24 cellular contexts compared by ENCODE assay signal in the genomic region with DNA sequence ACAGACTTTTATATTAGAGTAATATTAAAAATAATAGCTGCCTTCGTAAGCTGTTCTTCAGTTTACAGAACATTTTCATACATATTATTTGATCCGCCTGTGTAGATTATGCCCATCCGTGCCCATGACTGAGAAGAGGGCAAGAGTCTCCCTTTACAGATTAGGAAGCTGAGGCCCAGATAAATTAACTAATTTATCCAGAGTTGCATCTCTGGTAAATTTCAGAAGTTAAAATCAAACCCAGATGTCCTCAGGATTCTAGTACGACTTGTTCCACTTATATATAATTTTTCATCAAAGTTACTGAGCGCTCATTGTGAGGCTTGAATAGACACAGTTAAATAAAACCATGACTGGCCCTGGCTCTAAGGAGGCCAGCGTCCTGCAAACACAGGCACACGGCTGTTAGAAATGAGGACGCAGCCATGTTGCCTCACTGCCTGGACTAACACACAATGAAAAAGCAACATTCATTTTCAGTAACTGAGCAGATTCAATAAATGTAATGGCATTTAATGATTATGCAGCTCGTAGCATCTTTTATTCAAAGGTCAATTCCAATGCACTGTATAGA.
DNase-seq lines count a peak whose midpoint lies in the region; ATAC-seq, FAIRE-seq and TF ChIP-seq lines count a peak whose summit lies in the region.
"Had no signal": no experiment of that assay in that cellular context is flagged by ENCODE, and none has a peak within 500 bp of the region (broad histone marks: within the 10 kb centered on the region; RNA-seq: fewer than 3 reads in every experiment).

No MANE protein-coding gene starts in this region.

- no peak overlapping the region for H3K4me3 ChIP-seq in BE2C (ENCODE audit: low read depth, low read length)
- H3K4me3 ChIP-seq in SK-N-SH (ENCODE audit: low read depth in 2 of 2, low read length in 1 of 2): no peak overlapping the region
- no peak overlapping the region for H3K4me3 ChIP-seq in esophagus muscularis mucosa
- H3K4me3 ChIP-seq: BLaER1 treated with 17β-estradiol and CSF1 and Interleukin-3, amounts not matched to agents 10 nM and 100 nM; GM12878 had no signal

- FAIRE-seq in HTR-8/SVneo (lab: Jason Lieb, UNC): peak; percentile 23
- FAIRE-seq: A204.1, D721Med, GM12878, GM12892, GM18507 had no signal

- no peak for ATAC-seq in HG03469 (IDR thresholded peaks at IDR 0.05; ENCODE audit: unreplicated experiment)
- ATAC-seq: CD8-positive, alpha-beta T cell; GM12878 had no signal

- CTCF ChIA-PET in SK-N-SH (lab: Yijun Ruan, JAX): interaction anchor here (1.2 kb wide), 2 partner anchors 8 to 195 kb away, joined by 3 read pairs; no protein-coding TSS in a partner anchor

- TF ChIP-seq CTCF in BE2C (IDR thresholded peaks at IDR 0.05; ENCODE audit: low read depth, low read length): no peak
- no peak for TF ChIP-seq CTCF in SK-N-SH (IDR thresholded peaks at IDR 0.05)
- TF ChIP-seq CTCF in esophagus muscularis mucosa (IDR thresholded peaks at IDR 0.05): no peak

- no peak for TF ChIP-seq POLR2A in esophagus muscularis mucosa (IDR thresholded peaks at IDR 0.05; ENCODE audit: low read depth)

- H3K4me1 ChIP-seq in BE2C: peaks cover 35% of the 10 kb centered on the region
- peaks cover 0 to 24% of the 10 kb centered on the region in 2 experiments; a peak in 2 of 4 replicates for H3K4me1 ChIP-seq in SK-N-SH (ENCODE audit: control insufficient read depth in 1 of 2, insufficient read depth in 2 of 2, low read depth in 1 of 2, low read length in 1 of 2)
- H3K4me1 ChIP-seq in esophagus muscularis mucosa: no peaks in the 10 kb centered on the region
- H3K4me1 ChIP-seq: Caco-2 had no signal

- DNase-seq in BE2C: peak; percentile 29
- no peak for DNase-seq in HTR-8/SVneo (ENCODE audit: insufficient read length, low spot score)
- peak; percentile 63 for DNase-seq in SK-N-SH
- peak; percentile 29 for DNase-seq in esophagus muscularis mucosa (ENCODE audit: extremely low spot score)
- DNase-seq in UCSD-AML1 (lab: John Stamatoyannopoulos, UW; ENCODE audit: unreplicated experiment): no peak
- DNase-seq in activated CD4-positive, alpha-beta T cell treated with anti-CD3 and anti-CD28 coated beads for 1 hour: no peak
- DNase-seq: 8988T; ACHN; Caco-2; Calu3; CD4-positive, alpha-beta T cell; CD8-positive, alpha-beta T cell; DMS79; DND-41; EL; GDM1 had no signal

- H3K9me2 ChIP-seq in SK-N-SH: no peaks in the 10 kb centered on the region

- H4K20me1 ChIP-seq in SK-N-SH (ENCODE audit: insufficient read depth): no peaks in the 10 kb centered on the region
- H4K20me1 ChIP-seq: BLaER1 treated with 17β-estradiol and CSF1 and Interleukin-3, amounts not matched to agents 10 nM and 100 nM had no signal

- TF ChIP-seq EP300 in SK-N-SH (IDR thresholded peaks at IDR 0.05; ENCODE audit: borderline replicate concordance in 1 of 2, low read depth in 1 of 2, low read length in 1 of 2) (peak in 1 of 2 experiments; percentile 58; a peak in 1 of 4 replicates), esophagus muscularis mucosa (IDR thresholded peaks at IDR 0.05) (no peak)

- H3K36me3 ChIP-seq in BE2C (no peaks in the 10 kb centered on the region; the same call in 1 of the 2 replicates), SK-N-SH (replicated peaks in 1 of 2; ENCODE audit: control insufficient read depth in 1 of 2, insufficient read depth in 2 of 2, low read length in 1 of 2) (no peaks in the 10 kb centered on the region), esophagus muscularis mucosa (no peaks in the 10 kb centered on the region)

- 62% methylated on average over 9 of the region's 9 CpGs for WGBS in SK-N-SH (ENCODE audit: low lambda C conversion rate)
- 92% methylated on average over 9 of the region's 9 CpGs for WGBS in esophagus muscularis mucosa

- H3F3A ChIP-seq in SK-N-SH (replicated peaks; ENCODE audit: insufficient read depth): no peaks in the 10 kb centered on the region

- intact Hi-C loops in esophagus muscularis mucosa (cut with DNase I): no loop called here

- no peak overlapping the region for H3K4me2 ChIP-seq in SK-N-SH
- H3K4me2 ChIP-seq: BLaER1 treated with 17β-estradiol and CSF1 and Interleukin-3, amounts not matched to agents 10 nM and 100 nM had no signal

- H3K9me3 ChIP-seq in BE2C (no peaks in the 10 kb centered on the region), SK-N-SH (no peaks in the 10 kb centered on the region), esophagus muscularis mucosa (no peaks in the 10 kb centered on the region)
- H3K9me3 ChIP-seq: Caco-2 had no signal

- H3K27ac ChIP-seq in SK-N-SH (ENCODE audit: low read depth in 2 of 2, low read length in 1 of 2) (peak overlapping the region in 1 of 2 experiments; percentile 62; a peak in 2 of 4 replicates), esophagus muscularis mucosa (replicated peaks in 1 of 4) (no peak overlapping the region)
- H3K27ac ChIP-seq: BLaER1 treated with 17β-estradiol and CSF1 and Interleukin-3, amounts not matched to agents 10 nM and 100 nM; C4-2B had no signal

- POLR2A ChIA-PET in SK-N-SH (lab: Yijun Ruan, JAX): interaction anchor here (0.9 kb wide), 1 partner anchor 429 kb away, joined by 3 read pairs; no protein-coding TSS in a partner anchor

- no peak for TF ChIP-seq RAD21 in SK-N-SH (IDR thresholded peaks at IDR 0.05; ENCODE audit: low read length)

- no peaks in the 10 kb centered on the region for H3K27me3 ChIP-seq in BE2C
- H3K27me3 ChIP-seq in SK-N-SH (ENCODE audit: insufficient read depth): no peaks in the 10 kb centered on the region
- H3K27me3 ChIP-seq in esophagus muscularis mucosa: no peaks in the 10 kb centered on the region
- H3K27me3 ChIP-seq: BLaER1 treated with 17β-estradiol and CSF1 and Interleukin-3, amounts not matched to agents 10 nM and 100 nM had no signal

- H3K9ac ChIP-seq in SK-N-SH: no peak overlapping the region
- H3K9ac ChIP-seq: BLaER1 treated with 17β-estradiol and CSF1 and Interleukin-3, amounts not matched to agents 10 nM and 100 nM had no signal

- no peaks in the 10 kb centered on the region for H3K79me2 ChIP-seq in SK-N-SH (ENCODE audit: insufficient read depth)

- H2AFZ ChIP-seq in SK-N-SH (ENCODE audit: low read depth): no peak overlapping the region

TF ChIP-seq in SK-N-SH, 30 proteins besides CTCF, POLR2A, EP300 and RAD21:
- peak; percentile 36; the same call in 1 of the 2 replicates for TF ChIP-seq MXI1 (IDR thresholded peaks at IDR 0.05; ENCODE audit: low read depth, low read length)
- no peak for TF ChIP-seq MAX (IDR thresholded peaks at IDR 0.05; ENCODE audit: low read depth)
- TF ChIP-seq SMC3 (IDR thresholded peaks at IDR 0.05; ENCODE audit: low read depth, low read length): no peak
- TF ChIP-seq FOXM1 (IDR thresholded peaks at IDR 0.05; ENCODE audit: low read depth): no peak
- peak; percentile 67; the same call in 1 of the 2 replicates for TF ChIP-seq RCOR1 (IDR thresholded peaks at IDR 0.05; ENCODE audit: low read length)
- TF ChIP-seq RXRA (IDR thresholded peaks at IDR 0.05; ENCODE audit: borderline replicate concordance, low read depth): no peak
- TF ChIP-seq CHD2 (IDR thresholded peaks at IDR 0.05; ENCODE audit: low read length, partially characterized antibody): no peak
- TF ChIP-seq YY1 (IDR thresholded peaks at IDR 0.05; ENCODE audit: low read depth): no peak
- TF ChIP-seq ZBTB33 (IDR thresholded peaks at IDR 0.05; ENCODE audit: borderline replicate concordance, low read depth): no peak
- TF ChIP-seq FOSL2 (IDR thresholded peaks at IDR 0.05; ENCODE audit: borderline replicate concordance, low read depth): no peak
- TF ChIP-seq TCF12 (IDR thresholded peaks at IDR 0.05): peak; percentile 22; the same call in 1 of the 2 replicates
- no peak for TF ChIP-seq MEF2A (IDR thresholded peaks at IDR 0.05; ENCODE audit: borderline replicate concordance, low read depth)
- TF ChIP-seq ELF1 (IDR thresholded peaks at IDR 0.05): no peak
TF ChIP-seq in SK-N-SH: peak in this region for 3.

Comparison
In these comparisons a context has a peak if more than half of its experiments do, and no peak if none do; other contexts are left out.
1. DNase-seq: peak in BE2C (single experiment), SK-N-SH (single experiment) and esophagus muscularis mucosa (single experiment); none in HTR-8/SVneo (single experiment), UCSD-AML1 (single experiment) and activated CD4-positive, alpha-beta T cell treated with anti-CD3 and anti-CD28 coated beads for 1 hour (single experiment).